Comparison of ENCODE assay signal across 8 cellular contexts in genomic region chr3:170499562-170500156, GRCh38.
DNase-seq lines count a peak whose midpoint lies in the region; ATAC-seq and TF ChIP-seq lines count a peak whose summit lies in the region.

No MANE protein-coding gene starts in this region.

- peak; percentile 74 for DNase-seq in AG08395 (ENCODE audit: low spot score)
- peak; percentile 46 for DNase-seq in GM12865 (ENCODE audit: low read depth)
- peak; percentile 25 for DNase-seq in MV-4-11 (lab: John Stamatoyannopoulos, UW)
- DNase-seq in cerebellar cortex (ENCODE audit: low spot score), result peak; percentile 32
- peak; percentile 34 for DNase-seq in mucosa of gallbladder (ENCODE audit: low spot score)
- no peak for DNase-seq in GDM1 (lab: John Stamatoyannopoulos, UW)
- DNase-seq in lower leg skin (ENCODE audit: low spot score in 2 of 2), result no peak

- no peak for ATAC-seq in HG03196 (IDR thresholded peaks at IDR 0.05; ENCODE audit: unreplicated experiment)

- intact Hi-C loops in lower leg skin (cut with DNase I; ENCODE audit: low total_unique reads), result no loop called here

- TF ChIP-seq CTCF in GM12865 (IDR thresholded peaks at IDR 0.05; ENCODE audit: insufficient read depth, low read depth, low read length, missing control alignments) (peak; percentile 52), lower leg skin (IDR thresholded peaks at IDR 0.05) (no peak)

- no peak overlapping the region for H3K4me3 ChIP-seq in GM12865 (ENCODE audit: low read depth, low read length)
- H3K4me3 ChIP-seq in lower leg skin (ENCODE audit: low read depth, poor library complexity, severe bottlenecking), result no peak overlapping the region

- TF ChIP-seq POLR2A in lower leg skin (IDR thresholded peaks at IDR 0.05), result no peak

- WGBS in lower leg skin, 2 donors, result 59 to 64% methylated on average over 3 of the region's 3 CpGs

Comparison
In these comparisons a context has a peak if more than half of its experiments do, and no peak if none do; other contexts are left out.
1. DNase-seq: peak in AG08395 (single experiment), GM12865 (single experiment), MV-4-11 (single experiment), cerebellar cortex (single experiment) and mucosa of gallbladder (single experiment); none in GDM1 (single experiment) and lower leg skin (0 of 2).